ENCODE assay signal across 26 cellular contexts in the genomic region with DNA sequence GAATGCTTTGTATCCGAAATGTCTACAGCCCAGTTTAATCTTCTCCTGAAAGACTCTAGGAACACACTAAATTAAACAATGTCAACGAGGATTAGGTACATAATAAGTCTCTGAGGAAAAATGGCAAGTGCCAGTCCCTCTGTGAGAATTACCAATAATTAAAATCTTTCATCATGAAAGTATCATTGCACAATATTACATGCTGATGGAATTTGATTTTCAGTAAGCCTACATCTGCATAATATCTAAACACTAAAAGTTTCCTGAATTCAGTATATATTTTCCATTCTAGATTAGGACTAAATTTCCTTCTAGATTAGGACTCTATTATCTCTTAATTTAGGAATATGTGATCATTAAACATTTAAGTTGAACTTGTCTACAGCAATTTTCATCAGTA.
"Had no signal": no experiment of that assay in that cellular context is flagged by ENCODE, and none has a peak within 500 bp of the region (broad histone marks: within the 10 kb centered on the region; RNA-seq: fewer than 3 reads in every experiment).

No MANE protein-coding gene starts in this region.

- H3K9me3 ChIP-seq: neutrophil, pancreas, psoas muscle, spleen, stomach, thoracic aorta, tibial artery, transverse colon, upper lobe of right lung, uterus had no signal

- H3K27ac ChIP-seq: neutrophil, pancreas, psoas muscle, skin epidermis, spleen, stomach, thoracic aorta, tibial artery, transverse colon, upper lobe of right lung, uterus had no signal

- H3K27me3 ChIP-seq: neutrophil, pancreas, spleen, stomach, tibial artery, transverse colon, upper lobe of right lung, uterus had no signal

- FAIRE-seq: pancreas had no signal

- DNase-seq: naive B cell; naive thymus-derived CD8-positive, alpha-beta T cell; nephron progenitor cell; nucleus accumbens; pancreas; psoas muscle; right cardiac atrium; spleen; stimulated activated CD4-positive, alpha-beta T cell treated with anti-CD3 and anti-CD28 coated beads, Interleukin-12 subunit alpha, Interleukin-12 subunit beta, amount 100 ng/mL, for 4 hours; stimulated activated CD4-positive, alpha-beta T cell treated with anti-CD3 and anti-CD28 coated beads, Interleukin-2, amount 100 ng/mL, for 24 hours; stimulated activated CD4-positive, alpha-beta T cell treated with anti-CD3 and anti-CD28 coated beads, Interleukin-2, amount 100 ng/mL, for 48 hours; stimulated activated CD4-positive, alpha-beta T cell treated with anti-CD3 and anti-CD28 coated beads, Interleukin-4, amount 100 ng/mL, for 24 hours; stimulated activated naive B cell treated with anti-CD40 and anti-IgM and Interleukin-4, amounts not matched to agents 10 μg/mL and 1 μg/mL and 100 μg/mL, for 72 hours; stimulated activated naive CD4-positive, alpha-beta T cell treated with Interleukin-2 at 50 U/mL for 16 hours; stomach; tibial artery; transverse colon; upper lobe of right lung; uterus had no signal

- H3K36me3 ChIP-seq: neutrophil, pancreas, spleen, stomach, thoracic aorta, tibial artery, transverse colon, upper lobe of right lung, uterus had no signal

- H3K4me3 ChIP-seq: pancreas, psoas muscle, skin epidermis, smooth muscle cell, spleen, stomach, thoracic aorta, tibial artery, transverse colon, upper lobe of right lung, uterus had no signal

- H3K4me1 ChIP-seq: pancreas, psoas muscle, spleen, stomach, tibial artery, transverse colon, upper lobe of right lung, uterus had no signal

- H3K4me2 ChIP-seq: smooth muscle cell had no signal

- ATAC-seq: naive thymus-derived CD8-positive, alpha-beta T cell; natural killer cell treated with Interleukin-12 subunit alpha and Interleukin-12 subunit beta and Interleukin-15 and Interleukin-18, amount 100 ng/mL, for 72 hours; pancreas; psoas muscle; right cardiac atrium; sciatic nerve; stimulated activated effector memory CD8-positive, alpha-beta T cell treated with anti-CD3 and anti-CD28 coated beads, Interleukin-12 subunit alpha, Interleukin-12 subunit beta, amount 100 ng/mL, for 72 hours; stimulated activated naive B cell treated with anti-CD40 and anti-IgM and Interleukin-4, amounts not matched to agents 10 μg/mL and 1 μg/mL and 100 μg/mL, for 72 hours; upper lobe of right lung had no signal
